Comparison of ENCODE assay signal across 31 cellular contexts in genomic region chr17:46794318-46794717, GRCh38. TPM values are rescaled to one million over a fixed set of nuclear protein-coding genes. Genes with fewer than 3 reads are reported as not detected.
"Had no signal": no experiment of that assay in that cellular context is flagged by ENCODE, and none has a peak within 500 bp of the region (broad histone marks: within the 10 kb centered on the region; RNA-seq: fewer than 3 reads in every experiment).

No MANE protein-coding gene starts in this region.

- H3K4me1 Mint-ChIP-seq: activated B cell treated with CpG ODN at 0.5 μM for 24 hours; activated CD4-positive, alpha-beta T cell treated with anti-CD3 and anti-CD28 coated beads, Interleukin-2, amount 10 ng/mL, durations not matched to agents 24 days and 14 days; activated naive CD4-positive, alpha-beta T cell treated with anti-CD3 and anti-CD28 coated beads, Interleukin-2, amount 10 ng/mL, durations not matched to agents 7 days and 5 days; activated naive CD8-positive, alpha-beta T cell treated with anti-CD3 and anti-CD28 coated beads for 36 hours had no signal

- H3K27ac Mint-ChIP-seq: activated B cell treated with CpG ODN at 0.5 μM for 24 hours; activated CD4-positive, alpha-beta T cell treated with anti-CD3 and anti-CD28 coated beads, Interleukin-2, amount 10 ng/mL, durations not matched to agents 24 days and 14 days; activated naive CD4-positive, alpha-beta T cell treated with anti-CD3 and anti-CD28 coated beads, Interleukin-2, amount 10 ng/mL, durations not matched to agents 7 days and 5 days; activated naive CD8-positive, alpha-beta T cell treated with anti-CD3 and anti-CD28 coated beads for 36 hours; activated T-helper 2 cell treated with anti-CD3 and anti-CD28 coated beads, Interferon-gamma antibody, Interleukin-2, Interleukin-4, amounts not matched to agents 10 μg/mL and 5 μg/mL and 100 μg/mL, durations not matched to agents 14 hours and 24 hours and 36 hours; T-helper 2 cell treated with Interferon-gamma antibody and Interleukin-4, amounts not matched to agents 5 μg/mL and 100 μg/mL, for 36 hours had no signal

- H3K36me3 Mint-ChIP-seq: activated naive CD4-positive, alpha-beta T cell treated with anti-CD3 and anti-CD28 coated beads, Interleukin-2, amount 10 ng/mL, durations not matched to agents 7 days and 5 days; activated naive CD8-positive, alpha-beta T cell treated with anti-CD3 and anti-CD28 coated beads for 36 hours had no signal

- H3K4me3 Mint-ChIP-seq: activated B cell treated with CpG ODN at 0.5 μM for 24 hours; activated CD4-positive, alpha-beta T cell treated with anti-CD3 and anti-CD28 coated beads, Interleukin-2, amount 10 ng/mL, durations not matched to agents 24 days and 14 days; activated naive CD4-positive, alpha-beta T cell treated with anti-CD3 and anti-CD28 coated beads, Interleukin-2, amount 10 ng/mL, durations not matched to agents 7 days and 5 days; activated naive CD8-positive, alpha-beta T cell treated with anti-CD3 and anti-CD28 coated beads for 36 hours; activated T-cell treated with anti-CD3 and anti-CD28 coated beads, Interleukin-2, amount 50 U/mL, for 4 hours; T-helper 2 cell treated with Interferon-gamma antibody and Interleukin-4, amounts not matched to agents 5 μg/mL and 100 μg/mL, for 36 hours had no signal

- H3K4me1 ChIP-seq: Peyer's patch, SJSA1 had no signal

- DNase-seq: activated B cell treated with CpG ODN at 0.5 μM for 24 hours; activated CD4-positive, alpha-beta T cell treated with anti-CD3 and anti-CD28 coated beads for 1 hour; activated CD4-positive, alpha-beta T cell treated with anti-CD3 and anti-CD28 coated beads, Interleukin-2, amount 10 ng/mL, durations not matched to agents 24 days and 14 days; activated CD4-positive, alpha-beta T cell treated with anti-CD3 and anti-CD28 coated beads, Interleukin-2, amount 50 U/mL, for 48 hours; activated gamma-delta T cell treated with Interleukin-2 at 50 U/mL for 16 hours; activated naive CD4-positive, alpha-beta T cell treated with anti-CD3 and anti-CD28 coated beads, Interleukin-2, amount 10 ng/mL, durations not matched to agents 7 days and 5 days; activated naive CD8-positive, alpha-beta T cell treated with anti-CD3 and anti-CD28 coated beads for 36 hours; activated T-cell treated with anti-CD3 and anti-CD28 coated beads, Interleukin-2, amount 50 U/mL, for 4 hours; anterior cingulate cortex; IMR-90; KG1; MV-4-11; NCI-H1092 treated with DMSO at 0.1 percent for 48 hours; NCI-H1417 treated with DMSO at 0.1 percent for 48 hours; NCI-H1694 treated with DMSO at 0.1 percent for 48 hours; NCI-H2029 treated with DMSO at 0.1 percent for 48 hours; NCI-H510A treated with DMSO at 0.1 percent for 48 hours; NCI-H69; NK-92 treated with Interleukin-12 subunit alpha and Interleukin-12 subunit beta, amount 100 ng/mL, for 24 hours; OCI-M1; Peyer's patch; Right ventricle myocardium superior; SW 1271 had no signal

- H3K36me3 ChIP-seq: Peyer's patch, SJSA1 had no signal

- H3K4me3 ChIP-seq: Peyer's patch, SJSA1 had no signal

- H3K9me3 ChIP-seq: Peyer's patch had no signal

- ATAC-seq: activated T-cell treated with anti-CD3 and anti-CD28 coated beads, Interleukin-2, amount 50 U/mL, for 4 hours; SK-N-SH treated with all-trans-retinoic acid at 6 μM for 48 hours had no signal

- H3K27ac ChIP-seq: Peyer's patch, RWPE1, SJSA1 had no signal

- H3K9me3 Mint-ChIP-seq: activated B cell treated with CpG ODN at 0.5 μM for 24 hours; activated CD4-positive, alpha-beta T cell treated with anti-CD3 and anti-CD28 coated beads, Interleukin-2, amount 10 ng/mL, durations not matched to agents 24 days and 14 days; activated naive CD4-positive, alpha-beta T cell treated with anti-CD3 and anti-CD28 coated beads, Interleukin-2, amount 10 ng/mL, durations not matched to agents 7 days and 5 days; activated naive CD8-positive, alpha-beta T cell treated with anti-CD3 and anti-CD28 coated beads for 36 hours; activated T-cell treated with anti-CD3 and anti-CD28 coated beads, Interleukin-2, amount 50 U/mL, for 4 hours; activated T-helper 2 cell treated with anti-CD3 and anti-CD28 coated beads, Interferon-gamma antibody, Interleukin-2, Interleukin-4, amounts not matched to agents 10 μg/mL and 5 μg/mL and 100 μg/mL, durations not matched to agents 14 hours and 24 hours and 36 hours; T-helper 2 cell treated with Interferon-gamma antibody and Interleukin-4, amounts not matched to agents 5 μg/mL and 100 μg/mL, for 36 hours had no signal

RNA-seq across cellular contexts. Expression of gene WNT3, which starts 24.2 kb away (rescaled TPM):
- total RNA-seq: T-helper 1 cell treated with Interleukin-12 subunit alpha and Interleukin-12 subunit beta and Interleukin-4 antibody, amounts not matched to agents 30 ng/mL and 1 ng/mL, for 36 hours had no signal

RNA-seq across cellular contexts. Expression of gene WNT9B, which starts 57.1 kb away (rescaled TPM):
- total RNA-seq: activated B cell treated with CpG ODN at 0.5 μM for 24 hours; activated CD4-positive, alpha-beta T cell treated with anti-CD3 and anti-CD28 coated beads, Interleukin-2, amount 10 ng/mL, durations not matched to agents 24 days and 14 days; activated naive CD8-positive, alpha-beta T cell treated with anti-CD3 and anti-CD28 coated beads for 36 hours; activated T-cell treated with anti-CD3 and anti-CD28 coated beads, Interleukin-2, amount 50 U/mL, for 4 hours; activated T-helper 2 cell treated with anti-CD3 and anti-CD28 coated beads, Interferon-gamma antibody, Interleukin-2, Interleukin-4, amounts not matched to agents 10 μg/mL and 5 μg/mL and 100 μg/mL, durations not matched to agents 14 hours and 24 hours and 36 hours; IMR-90; LHCN-M2; MCF 10A; SJSA1; T-helper 1 cell treated with Interleukin-12 subunit alpha and Interleukin-12 subunit beta and Interleukin-4 antibody, amounts not matched to agents 30 ng/mL and 1 ng/mL, for 36 hours had no signal
